Comparison of ENCODE assay signal across 16 cellular contexts in genomic region chr1:89081005-89081404, GRCh38. TPM values are rescaled to one million over a fixed set of nuclear protein-coding genes. Genes with fewer than 3 reads are reported as not detected.
DNase-seq lines count a peak whose midpoint lies in the region; ATAC-seq, FAIRE-seq and TF ChIP-seq lines count a peak whose summit lies in the region.
"Had no signal": no experiment of that assay in that cellular context is flagged by ENCODE, and none has a peak within 500 bp of the region (broad histone marks: within the 10 kb centered on the region; RNA-seq: fewer than 3 reads in every experiment).

No MANE protein-coding gene starts in this region.

- H3K36me3 Mint-ChIP-seq in activated B cell treated with CpG ODN at 0.5 μM for 24 hours (ENCODE audit: low read depth), result no peaks in the 10 kb centered on the region

- TF ChIP-seq CTCF in activated B cell treated with CpG ODN at 0.5 μM for 24 hours (IDR thresholded peaks at IDR 0.05), result no peak

- no peak overlapping the region for H3K4me3 Mint-ChIP-seq in activated B cell treated with CpG ODN at 0.5 μM for 24 hours
- H3K4me3 Mint-ChIP-seq: activated CD4-positive, alpha-beta T cell treated with anti-CD3 and anti-CD28 coated beads, Interleukin-2, amount 10 ng/mL, durations not matched to agents 7 days and 5 days; activated naive CD4-positive, alpha-beta T cell treated with anti-CD3 and anti-CD28 coated beads for 36 hours had no signal

- CTCF ChIA-PET in activated B cell treated with CpG ODN at 0.5 μM for 24 hours (lab: Charles Lee), result interaction anchor here (0.8 to 2.0 kb wide), 6 partner anchors 11 to 277 kb away, joined by 3 to 10 read pairs (median 3); partner anchors contain the start of gene GBP4

- H3K27ac ChIP-seq in caudate nucleus (ENCODE audit: low read depth, low read length), result no peak overlapping the region
- H3K27ac ChIP-seq: BLaER1, parathyroid adenoma, PC-9 had no signal

- H3K27ac Mint-ChIP-seq in activated B cell treated with CpG ODN at 0.5 μM for 24 hours, result peak overlapping the region; percentile 74
- H3K27ac Mint-ChIP-seq: activated CD4-positive, alpha-beta T cell treated with anti-CD3 and anti-CD28 coated beads, Interleukin-2, amount 10 ng/mL, durations not matched to agents 7 days and 5 days; activated naive CD4-positive, alpha-beta T cell treated with anti-CD3 and anti-CD28 coated beads for 36 hours had no signal

- peaks cover 11% of the 10 kb centered on the region for H3K4me1 Mint-ChIP-seq in activated B cell treated with CpG ODN at 0.5 μM for 24 hours

- DNase-seq in GM18507 (ENCODE audit: extremely low spot score, insufficient read length, low read depth) (no peak), activated B cell treated with CpG ODN at 0.5 μM for 24 hours (no peak), sciatic nerve (ENCODE audit: low spot score) (no peak), caudate nucleus (lab: John Stamatoyannopoulos, UW) (no peak), NCI-H146 treated with DMSO at 0.1 percent for 48 hours (lab: John Stamatoyannopoulos, UW; ENCODE audit: unreplicated experiment) (no peak), SHP77 (lab: John Stamatoyannopoulos, UW) (no peak)
- DNase-seq: activated CD4-positive, alpha-beta T cell treated with anti-CD3 and anti-CD28 coated beads, Interleukin-2, amount 10 ng/mL, durations not matched to agents 7 days and 5 days; activated naive CD4-positive, alpha-beta T cell treated with anti-CD3 and anti-CD28 coated beads for 36 hours; DMS 273 treated with DMSO at 0.1 percent for 48 hours; NCI-H1930; PC-9; SK-N-SH had no signal

- no peaks in the 10 kb centered on the region for H3K27me3 Mint-ChIP-seq in activated B cell treated with CpG ODN at 0.5 μM for 24 hours
- H3K27me3 Mint-ChIP-seq: activated CD4-positive, alpha-beta T cell treated with anti-CD3 and anti-CD28 coated beads, Interleukin-2, amount 10 ng/mL, durations not matched to agents 7 days and 5 days had no signal

- POLR2A ChIA-PET in activated B cell treated with CpG ODN at 0.5 μM for 24 hours (lab: Charles Lee), result interaction anchor here (1.0 to 1.4 kb wide), 4 partner anchors 16 to 118 kb away, joined by 4 to 9 read pairs (median 6); partner anchors contain the start of genes GBP1, GBP2 and GBP4

- peak; percentile 83 for FAIRE-seq in GM18507 (lab: Jason Lieb, UNC)
- FAIRE-seq: astrocyte had no signal

- intact Hi-C loops in activated B cell treated with CpG ODN at 0.5 μM for 24 hours (cut with micrococcal nuclease) (no loop called here), sciatic nerve (cut with DNase I) (no loop called here)

- H3K9me3 Mint-ChIP-seq in activated B cell treated with CpG ODN at 0.5 μM for 24 hours, result peaks cover 6% of the 10 kb centered on the region

- ATAC-seq in HG02610 (IDR thresholded peaks at IDR 0.05; ENCODE audit: unreplicated experiment) (peak; percentile 87), activated B cell treated with CpG ODN at 0.5 μM for 24 hours (ENCODE audit: low read depth) (peak; percentile 77), sciatic nerve (peak; percentile 24)

RNA-seq across cellular contexts. Expression of gene GBP1, which starts 16.0 kb away (rescaled TPM):
- total RNA-seq in activated B cell treated with CpG ODN at 0.5 μM for 24 hours, result 24.0 and 27.5 TPM in 2 replicates
- total RNA-seq in sciatic nerve, result 38.4 TPM

RNA-seq across cellular contexts. Expression of gene GBP2, which starts 44.9 kb away (rescaled TPM):
- total RNA-seq in activated B cell treated with CpG ODN at 0.5 μM for 24 hours (24.4 and 26.7 TPM in 2 replicates), sciatic nerve (80.0 TPM)

RNA-seq across cellular contexts. Expression of gene GBP3, which starts 58.3 kb away (rescaled TPM):
- 14.4 and 15.5 TPM in 2 replicates for total RNA-seq in activated B cell treated with CpG ODN at 0.5 μM for 24 hours
- 25.9 TPM for total RNA-seq in sciatic nerve

Comparison
In these comparisons a context has a peak if more than half of its experiments do, and no peak if none do; other contexts are left out.
1. ATAC-seq: peak in every context shown above with its lines; median percentile 87 in HG02610; 77 in activated B cell treated with CpG ODN at 0.5 μM for 24 hours; 24 in sciatic nerve.